In the genomic region with DNA sequence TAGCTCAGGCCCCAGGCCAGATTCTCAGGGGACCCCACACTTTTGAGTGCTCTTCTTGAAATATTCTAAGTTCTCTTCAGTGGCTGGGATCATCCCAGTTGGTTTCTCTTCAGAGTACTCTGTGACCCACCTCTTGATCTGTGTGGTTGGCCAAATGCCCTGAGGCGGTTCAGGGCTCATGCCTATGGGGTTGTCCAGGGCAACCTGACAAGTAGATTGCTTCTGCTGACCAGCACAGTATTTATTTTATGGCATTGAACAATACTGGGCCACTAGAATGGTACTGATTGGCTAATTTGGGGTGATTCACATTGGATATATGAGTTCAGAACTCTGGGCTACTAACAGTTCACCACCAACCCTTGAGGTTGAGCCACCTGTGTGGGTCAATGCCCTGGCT, we compare ENCODE assay signal across 22 cellular contexts.
"Had no signal": no experiment of that assay in that cellular context is flagged by ENCODE, and none has a peak within 500 bp of the region (broad histone marks: within the 10 kb centered on the region; RNA-seq: fewer than 3 reads in every experiment).

No MANE protein-coding gene starts in this region.

- DNase-seq: activated CD4-positive, alpha-beta T cell treated with anti-CD3 and anti-CD28 coated beads for 1 hour; activated CD4-positive, alpha-beta T cell treated with anti-CD3 and anti-CD28 coated beads, Interleukin-2, amount 10 ng/mL, durations not matched to agents 7 days and 5 days; activated naive CD4-positive, alpha-beta T cell; activated T-cell treated with anti-CD3 and anti-CD28 coated beads for 4 hours; activated T-cell treated with anti-CD3 and anti-CD28 coated beads, Interleukin-2, amount 50 U/mL, for 72 hours; colonic mucosa; effector CD8-positive, alpha-beta T cell; head of caudate nucleus; hippocampal formation; left cardiac atrium; left ventricle myocardium superior; naive B cell; nephron progenitor cell; ovary; right lobe of liver; stimulated activated CD4-positive, alpha-beta T cell treated with anti-CD3 and anti-CD28 coated beads, Interleukin-12 subunit alpha, Interleukin-12 subunit beta, amount 100 ng/mL, for 4 hours; stimulated activated CD4-positive, alpha-beta T cell treated with anti-CD3 and anti-CD28 coated beads, Interleukin-4, amount 100 ng/mL, for 1 hour; substantia nigra; T-helper 9 cell; WERI-Rb-1 had no signal

- ATAC-seq: activated naive CD4-positive, alpha-beta T cell treated with anti-CD3 and anti-CD28 coated beads, Interleukin-2, amount 50 U/mL, for 72 hours; activated T-cell treated with anti-CD3 and anti-CD28 coated beads, Interleukin-2, amount 50 U/mL, for 72 hours; gastroesophageal sphincter; left cardiac atrium; left ventricle myocardium superior; right lobe of liver had no signal
